ENCODE assay signal across 8 cellular contexts in genomic region chr12:29317556-29318363, GRCh38.
DNase-seq lines count a peak whose midpoint lies in the region; ATAC-seq lines count a peak whose summit lies in the region.

No MANE protein-coding gene starts in this region.

- no peak overlapping the region for H3K27ac ChIP-seq in BLaER1

- H3K4me2 ChIP-seq in BLaER1, result peak overlapping the region; percentile 42; the same call in 1 of the 2 replicates

- H3K4me1 Mint-ChIP-seq in T-helper 2 cell treated with Interferon-gamma antibody and Interleukin-4, amounts not matched to agents 5 μg/mL and 100 μg/mL, for 36 hours (ENCODE audit: low read depth), result peaks cover 10% of the 10 kb centered on the region

- peak; percentile 30 for DNase-seq in NCI-H2029 (lab: John Stamatoyannopoulos, UW)
- DNase-seq in T-helper 2 cell treated with Interferon-gamma antibody and Interleukin-4, amounts not matched to agents 5 μg/mL and 100 μg/mL, for 36 hours (ENCODE audit: low spot score), result peak; percentile 20
- peak; percentile 61 for DNase-seq in cerebellar cortex (ENCODE audit: low spot score)
- DNase-seq in left colon, result peak; percentile 31
- DNase-seq in stimulated activated CD8-positive, alpha-beta memory T cell treated with anti-CD3 and anti-CD28 coated beads, Interleukin-12 subunit alpha, Interleukin-12 subunit beta, amount 100 ng/mL, for 1 hour (ENCODE audit: low read depth), result peak; percentile 6

- peaks cover 10% of the 10 kb centered on the region; the same call in 1 of the 2 replicates for H3K4me1 ChIP-seq in BLaER1

- H3K9me3 Mint-ChIP-seq in T-helper 2 cell treated with Interferon-gamma antibody and Interleukin-4, amounts not matched to agents 5 μg/mL and 100 μg/mL, for 36 hours, result no peaks in the 10 kb centered on the region

- peaks cover 2% of the 10 kb centered on the region for H3K27me3 Mint-ChIP-seq in T-helper 2 cell treated with Interferon-gamma antibody and Interleukin-4, amounts not matched to agents 5 μg/mL and 100 μg/mL, for 36 hours (ENCODE audit: low read depth)

- H3K4me3 Mint-ChIP-seq in T-helper 2 cell treated with Interferon-gamma antibody and Interleukin-4, amounts not matched to agents 5 μg/mL and 100 μg/mL, for 36 hours, result no peak overlapping the region

- no peak overlapping the region for H3K27ac Mint-ChIP-seq in T-helper 2 cell treated with Interferon-gamma antibody and Interleukin-4, amounts not matched to agents 5 μg/mL and 100 μg/mL, for 36 hours

- no peaks in the 10 kb centered on the region for H3K27me3 ChIP-seq in BLaER1

- H3K4me3 ChIP-seq in BLaER1, result no peak overlapping the region

- H4K20me1 ChIP-seq in BLaER1, result no peaks in the 10 kb centered on the region

- intact Hi-C loops in left colon (cut with DNase I, micrococcal nuclease), result loop anchor here in 1 of 2 donors (5.0 kb wide), 1 partner anchor 245 kb away; no protein-coding TSS in a partner anchor

- peaks cover 27% of the 10 kb centered on the region for H3K36me3 ChIP-seq in BLaER1

- H3K9me3 ChIP-seq in BLaER1, result peaks cover 9% of the 10 kb centered on the region

- H3K9ac ChIP-seq in BLaER1, result no peak overlapping the region

- no peaks in the 10 kb centered on the region for H3K36me3 Mint-ChIP-seq in T-helper 2 cell treated with Interferon-gamma antibody and Interleukin-4, amounts not matched to agents 5 μg/mL and 100 μg/mL, for 36 hours (ENCODE audit: low read depth)

- ATAC-seq in GM18861 (IDR thresholded peaks at IDR 0.05; ENCODE audit: unreplicated experiment), result peak; percentile 100
- peak; percentile 100 for ATAC-seq in HG02981 (IDR thresholded peaks at IDR 0.05; ENCODE audit: unreplicated experiment)
- peak; percentile 95 for ATAC-seq in left colon

Comparison
In these comparisons a context has a peak if more than half of its experiments do, and no peak if none do; other contexts are left out.
1. DNase-seq: peak in every context shown above with its lines; median percentile 61 in cerebellar cortex; 31 in left colon; 30 in NCI-H2029; 20 in T-helper 2 cell treated with Interferon-gamma antibody and Interleukin-4, amounts not matched to agents 5 μg/mL and 100 μg/mL, for 36 hours; 6 in stimulated activated CD8-positive, alpha-beta memory T cell treated with anti-CD3 and anti-CD28 coated beads, Interleukin-12 subunit alpha, Interleukin-12 subunit beta, amount 100 ng/mL, for 1 hour.